ENCODE assay signal across 1 cellular context in genomic region chr15:77066961-77067690, GRCh38.
TF ChIP-seq lines count a peak whose summit lies in the region.

No MANE protein-coding gene starts in this region.

TF ChIP-seq in K562, 482 proteins besides CTCF, POLR2A, EP300 and RAD21 (continued from another document):
- TF ChIP-seq NR2C2 (CRISPR knock-in tag; IDR thresholded peaks at IDR 0.05) (no peak), NR2C2 (tag; IDR thresholded peaks at IDR 0.05) (peak; percentile 88; the same call in 1 of the 2 replicates), POLR2B (IDR thresholded peaks at IDR 0.05; ENCODE audit: low read depth, partially characterized antibody) (no peak), NR2C1 (IDR thresholded peaks at IDR 0.05) (peak; percentile 55; the same call in 1 of the 2 replicates), NR2C1 (tag; IDR thresholded peaks at IDR 0.05) (peak; percentile 82), HMG20B (CRISPR knock-in tag; IDR thresholded peaks at IDR 0.05) (no peak), RB1 (IDR thresholded peaks at IDR 0.05; ENCODE audit: low read depth) (no peak), PHF20 (IDR thresholded peaks at IDR 0.05; ENCODE audit: partially characterized antibody) (no peak), FOXJ3 (CRISPR knock-in tag; IDR thresholded peaks at IDR 0.05) (no peak), FOXJ2 (tag; IDR thresholded peaks at IDR 0.05) (peak; percentile 95), ZNF511 (CRISPR knock-in tag; IDR thresholded peaks at IDR 0.05) (no peak), MYBL2 (IDR thresholded peaks at IDR 0.05; ENCODE audit: low read depth) (no peak), MYBL2 (CRISPR knock-in tag; IDR thresholded peaks at IDR 0.05; ENCODE audit: borderline replicate concordance) (no peak), MNT (conservative IDR thresholded peaks at IDR 0.05) (no peak), KLF10 (CRISPR knock-in tag; IDR thresholded peaks at IDR 0.05) (no peak), CTBP1 (IDR thresholded peaks at IDR 0.05; ENCODE audit: borderline replicate concordance) (no peak), MXD1 (CRISPR knock-in tag; IDR thresholded peaks at IDR 0.05; ENCODE audit: borderline replicate concordance, poor library complexity, severe bottlenecking) (no peak), EZH2 (IDR thresholded peaks at IDR 0.05; ENCODE audit: borderline replicate concordance, low read depth, low read length) (no peak), NFYB (IDR thresholded peaks at IDR 0.05; ENCODE audit: extremely low read depth, insufficient read length) (no peak), CBFA2T3 (IDR thresholded peaks at IDR 0.05) (peak; percentile 76), ZNF263 (CRISPR knock-in tag; IDR thresholded peaks at IDR 0.05; ENCODE audit: borderline replicate concordance) (no peak), ZMIZ1 (IDR thresholded peaks at IDR 0.05; ENCODE audit: low read depth in 2 of 2, low read length in 2 of 2) (no peak), SETDB1 (IDR thresholded peaks at IDR 0.05; ENCODE audit: low read length) (no peak), PTTG1 (tag; IDR thresholded peaks at IDR 0.05; ENCODE audit: low read depth) (no peak), GTF2A2 (tag; IDR thresholded peaks at IDR 0.05) (no peak), FOSL1 (tag; conservative IDR thresholded peaks at IDR 0.05) (0 out of 2 replicates have a peak, but pooled peaks have one; percentile 27), BCL6 (CRISPR knock-in tag; IDR thresholded peaks at IDR 0.05) (no peak), NCOA1 (IDR thresholded peaks at IDR 0.05; ENCODE audit: low read depth) (no peak), ETV1 (tag; conservative IDR thresholded peaks at IDR 0.05; ENCODE audit: low read depth) (no peak), ZNF780A (CRISPR knock-in tag; IDR thresholded peaks at IDR 0.05) (no peak), ATF7 (IDR thresholded peaks at IDR 0.05) (no peak), ZNF644 (tag; IDR thresholded peaks at IDR 0.05; ENCODE audit: low read depth) (0 out of 2 replicates have a peak, but pooled peaks have one; percentile 34), SP2 (IDR thresholded peaks at IDR 0.05; ENCODE audit: extremely low read depth, low read depth, low read length, poor library complexity, severe bottlenecking) (no peak), ZNF146 (CRISPR knock-in tag; IDR thresholded peaks at IDR 0.05; ENCODE audit: unreplicated experiment) (no peak), SMARCE1 (IDR thresholded peaks at IDR 0.05) (no peak), TCF3 (CRISPR knock-in tag; IDR thresholded peaks at IDR 0.05) (peak; percentile 57), TAL1 (IDR thresholded peaks at IDR 0.05) (peak; percentile 58), BHLHE40 (IDR thresholded peaks at IDR 0.05; ENCODE audit: low read length) (no peak), ZNF347 (CRISPR knock-in tag; IDR thresholded peaks at IDR 0.05; ENCODE audit: low read depth) (no peak), PBX2 (CRISPR knock-in tag; IDR thresholded peaks at IDR 0.05; ENCODE audit: low read depth) (no peak), PBX2 (tag; conservative IDR thresholded peaks at IDR 0.05; ENCODE audit: low read depth) (peak; percentile 41; the same call in 1 of the 2 replicates), E2F4 (CRISPR knock-in tag; IDR thresholded peaks at IDR 0.05; ENCODE audit: low read depth) (no peak), GTF3C2 (IDR thresholded peaks at IDR 0.05; ENCODE audit: borderline replicate concordance, extremely low read depth, insufficient read length) (no peak), SMARCA4 (IDR thresholded peaks at IDR 0.05) (no peak), ZNF785 (CRISPR knock-in tag; IDR thresholded peaks at IDR 0.05) (no peak), ZKSCAN1 (IDR thresholded peaks at IDR 0.05; ENCODE audit: low read depth, low read length) (no peak), NEUROD1 (IDR thresholded peaks at IDR 0.05; ENCODE audit: borderline replicate concordance, low read depth, low read length, partially characterized antibody) (no peak), ID3 (CRISPR knock-in tag; IDR thresholded peaks at IDR 0.05) (no peak), ID3 (tag; IDR thresholded peaks at IDR 0.05) (no peak), ZNF57 (CRISPR knock-in tag; IDR thresholded peaks at IDR 0.05) (no peak), OTX1 (CRISPR knock-in tag; IDR thresholded peaks at IDR 0.05) (no peak)
